ENCODE assay signal across 8 cellular contexts in genomic region chr14:86654558-86655184, GRCh38.
DNase-seq lines count a peak whose midpoint lies in the region; ATAC-seq and TF ChIP-seq lines count a peak whose summit lies in the region.

No MANE protein-coding gene starts in this region.

- TF ChIP-seq CTCF in HFFc6 (IDR thresholded peaks at IDR 0.05) (peak; percentile 77), OCI-LY3 (IDR thresholded peaks at IDR 0.05; ENCODE audit: low read depth, low read length) (peak; percentile 86), mammary epithelial cell (conservative IDR thresholded peaks at IDR 0.05 in 1 of 2, IDR thresholded peaks at IDR 0.05 in 1 of 2; ENCODE audit: extremely low read depth in 1 of 2, insufficient read depth in 1 of 2, low read depth in 1 of 2, low read length in 2 of 2) (peak; percentile 62 to 63)

- H3K27me3 Mint-ChIP-seq in HFFc6 (ENCODE audit: insufficient read depth): no peaks in the 10 kb centered on the region

- no peak overlapping the region for H2BK120ac ChIP-seq in mesenchymal stem cell (ENCODE audit: low read depth, low read length)

- peaks cover 35% of the 10 kb centered on the region for H3K4me1 Mint-ChIP-seq in HFFc6 (ENCODE audit: low read depth)

- H4K8ac ChIP-seq in mesenchymal stem cell (ENCODE audit: low read length): no peak overlapping the region

- no peak overlapping the region for H3K14ac ChIP-seq in mesenchymal stem cell (ENCODE audit: low read length in 2 of 2)

- H3K4me3 Mint-ChIP-seq in HFFc6: no peak overlapping the region

- 61% methylated on average over 8 of the region's 8 CpGs for WGBS in mammary epithelial cell (ENCODE audit: low coverage, missing lambda C conversion rate)
- 70% methylated on average over 5 of the region's 8 CpGs for WGBS in mesenchymal stem cell

- in situ Hi-C loops in mammary epithelial cell (cut with MboI; ENCODE audit: low sequenced_read_pairs in 2 of 2): no loop called here

- peak overlapping the region; percentile 67 for H3K4me3 ChIP-seq in OCI-LY3 (ENCODE audit: low read length)
- H3K4me3 ChIP-seq in mammary epithelial cell (replicated peaks in 1 of 3; ENCODE audit: insufficient read depth in 1 of 3, low read depth in 2 of 3, low read length in 3 of 3): no peak overlapping the region
- H3K4me3 ChIP-seq in mesenchymal stem cell (ENCODE audit: insufficient read depth in 1 of 2, low read depth in 1 of 2, low read length in 2 of 2): no peak overlapping the region

- H2BK15ac ChIP-seq in mesenchymal stem cell (ENCODE audit: low read depth, poor library complexity, severe bottlenecking): no peak overlapping the region

- intact Hi-C loops in mammary epithelial cell (cut with micrococcal nuclease): loop anchor here (10.0 kb wide), 1 partner anchor 140 kb away; no protein-coding TSS in a partner anchor

- H2AFZ ChIP-seq in OCI-LY3 (ENCODE audit: low read depth, low read length): peak overlapping the region; percentile 39; the same call in 1 of the 2 replicates
- no peak overlapping the region for H2AFZ ChIP-seq in mammary epithelial cell (ENCODE audit: low read depth, low read length)
- H2AFZ ChIP-seq in mesenchymal stem cell (ENCODE audit: low read depth, low read length): no peak overlapping the region

- H3K27me3 ChIP-seq in OCI-LY3 (ENCODE audit: low read depth, low read length) (no peaks in the 10 kb centered on the region), mammary epithelial cell (ENCODE audit: insufficient read depth, low read length) (no peaks in the 10 kb centered on the region), mesenchymal stem cell (ENCODE audit: control insufficient read depth in 1 of 2, insufficient read depth in 1 of 2, low read length in 2 of 2) (no peaks in the 10 kb centered on the region)

- H3K4me2 ChIP-seq in OCI-LY3 (ENCODE audit: low read length) (peak overlapping the region; percentile 49), mammary epithelial cell (ENCODE audit: insufficient read depth, low read depth, low read length) (no peak overlapping the region), mesenchymal stem cell (ENCODE audit: low read length, poor library complexity, severe bottlenecking) (no peak overlapping the region)

- dilution Hi-C loops in mammary epithelial cell (cut with HindIII; ENCODE audit: low sequenced_read_pairs): no loop called here

- no TSS peak for BruUV-seq in mammary epithelial cell (replicated peaks; lab: Mats Ljungman, UMichigan)

- ATAC-seq in HG03025 (IDR thresholded peaks at IDR 0.05; ENCODE audit: low FRiP score, unreplicated experiment): no peak
- ATAC-seq in GM19023 (IDR thresholded peaks at IDR 0.05; ENCODE audit: unreplicated experiment): no peak

- no peak overlapping the region for H3K27ac ChIP-seq in OCI-LY3 (ENCODE audit: low read length)
- H3K27ac ChIP-seq in mammary epithelial cell (ENCODE audit: insufficient read depth, low read depth, low read length): no peak overlapping the region
- no peak overlapping the region for H3K27ac ChIP-seq in mesenchymal stem cell (ENCODE audit: low read length, poor library complexity, severe bottlenecking)

- H3K79me2 ChIP-seq in OCI-LY3 (ENCODE audit: low read length) (no peaks in the 10 kb centered on the region), mammary epithelial cell (ENCODE audit: insufficient read depth, low read length) (no peaks in the 10 kb centered on the region)

- H3K9me3 ChIP-seq in OCI-LY3 (ENCODE audit: insufficient read depth, low read length) (no peaks in the 10 kb centered on the region), mammary epithelial cell (replicated peaks; ENCODE audit: insufficient read depth, low read length) (no peaks in the 10 kb centered on the region), mesenchymal stem cell (ENCODE audit: control insufficient read depth, low read length) (peaks cover 6% of the 10 kb centered on the region)

- CTCF ChIA-PET in mammary epithelial cell (lab: Charles Lee; ENCODE audit: low non-redundant PET): interaction anchor here (0.6 to 0.8 kb wide), 3 partner anchors 56 to 978 kb away, joined by 3 to 4 read pairs (median 3); no protein-coding TSS in a partner anchor

- H4K20me1 ChIP-seq in OCI-LY3 (ENCODE audit: insufficient read depth, low read length): no peaks in the 10 kb centered on the region
- no peaks in the 10 kb centered on the region for H4K20me1 ChIP-seq in mammary epithelial cell (ENCODE audit: insufficient read depth, low read length)

- no peak overlapping the region for H3K18ac ChIP-seq in mesenchymal stem cell (ENCODE audit: low read depth in 1 of 2, low read length in 2 of 2)

- no peak overlapping the region for H2AK5ac ChIP-seq in mesenchymal stem cell (ENCODE audit: low read length, severe bottlenecking)

- H3K4me1 ChIP-seq in OCI-LY3 (ENCODE audit: low read length) (no peaks in the 10 kb centered on the region), mammary epithelial cell (ENCODE audit: insufficient read depth, low read length) (no peaks in the 10 kb centered on the region), mesenchymal stem cell (ENCODE audit: control insufficient read depth, insufficient read depth, low read depth, low read length) (no peaks in the 10 kb centered on the region)

- no peak overlapping the region for H2BK12ac ChIP-seq in mesenchymal stem cell (ENCODE audit: low read length in 2 of 2)

- peaks cover 13% of the 10 kb centered on the region for H3K36me3 Mint-ChIP-seq in HFFc6 (ENCODE audit: low read depth)

- no peak overlapping the region for H3K4ac ChIP-seq in mesenchymal stem cell (ENCODE audit: low read depth in 1 of 2, low read length in 2 of 2)

- H2BK5ac ChIP-seq in mesenchymal stem cell (ENCODE audit: low read depth, low read length, poor library complexity, severe bottlenecking): no peak overlapping the region

- DNase-seq in COR-L47 (lab: John Stamatoyannopoulos, UW): peak; percentile 63
- peak; percentile 16 for DNase-seq in HFFc6
- DNase-seq in mammary epithelial cell: peak; percentile 22
- DNase-seq in mesenchymal stem cell: peak; percentile 21
- no peak for DNase-seq in effector CD4-positive, alpha-beta T cell

- H3K9ac ChIP-seq in OCI-LY3 (ENCODE audit: low read length) (no peak overlapping the region), mammary epithelial cell (ENCODE audit: insufficient read depth, low read length) (no peak overlapping the region), mesenchymal stem cell (ENCODE audit: low read length) (no peak overlapping the region)

- H3K79me1 ChIP-seq in mesenchymal stem cell (replicated peaks; ENCODE audit: low read length, poor library complexity, severe bottlenecking): no peaks in the 10 kb centered on the region

- no peak overlapping the region for H3K27ac Mint-ChIP-seq in HFFc6

- H4K91ac ChIP-seq in mesenchymal stem cell (ENCODE audit: low read length): no peak overlapping the region

- no peaks in the 10 kb centered on the region for H3K36me3 ChIP-seq in OCI-LY3 (replicated peaks; ENCODE audit: low read depth, low read length)
- no peaks in the 10 kb centered on the region for H3K36me3 ChIP-seq in mammary epithelial cell (ENCODE audit: insufficient read depth, low read length)
- H3K36me3 ChIP-seq in mesenchymal stem cell (ENCODE audit: control insufficient read depth in 1 of 2, insufficient read depth in 2 of 2, low read depth in 1 of 2, low read length in 2 of 2): no peaks in the 10 kb centered on the region

- no peak overlapping the region for H3K23ac ChIP-seq in mesenchymal stem cell (ENCODE audit: low read length in 2 of 2)

- peaks cover 14% of the 10 kb centered on the region for H3K9me3 Mint-ChIP-seq in HFFc6
